Comparison of ENCODE assay signal across 22 cellular contexts in genomic region chrX:131572372-131573014, GRCh38. TPM values are rescaled to one million over a fixed set of nuclear protein-coding genes. Genes with fewer than 3 reads are reported as not detected.
"Had no signal": no experiment of that assay in that cellular context is flagged by ENCODE, and none has a peak within 500 bp of the region (broad histone marks: within the 10 kb centered on the region; RNA-seq: fewer than 3 reads in every experiment).

No MANE protein-coding gene starts in this region.

- H3K27me3 ChIP-seq: right atrium auricular region, transverse colon, vagina had no signal

- H3K9me3 ChIP-seq: breast epithelium, left ventricle myocardium inferior, transverse colon, vagina had no signal

- H3K4me3 ChIP-seq: breast epithelium, left ventricle myocardium inferior, right atrium auricular region, skin epidermis, transverse colon, vagina had no signal

- H3K4me3 Mint-ChIP-seq: activated B cell treated with CpG ODN at 0.5 μM for 24 hours; activated naive CD8-positive, alpha-beta T cell treated with anti-CD3 and anti-CD28 coated beads for 36 hours; natural killer cell had no signal

- H3K36me3 ChIP-seq: breast epithelium, left ventricle myocardium inferior, right atrium auricular region, transverse colon, vagina had no signal

- H3K4me1 Mint-ChIP-seq: activated B cell treated with CpG ODN at 0.5 μM for 24 hours; activated naive CD8-positive, alpha-beta T cell treated with anti-CD3 and anti-CD28 coated beads for 36 hours; natural killer cell had no signal

- H3K27ac ChIP-seq: breast epithelium, epithelial cell of prostate, left ventricle myocardium inferior, right atrium auricular region, skin epidermis, transverse colon, vagina had no signal

- H3K27ac Mint-ChIP-seq: activated B cell treated with CpG ODN at 0.5 μM for 24 hours; activated naive CD8-positive, alpha-beta T cell treated with anti-CD3 and anti-CD28 coated beads for 36 hours; natural killer cell had no signal

- DNase-seq: activated B cell treated with CpG ODN at 0.5 μM for 24 hours; activated CD4-positive, alpha-beta T cell treated with anti-CD3 and anti-CD28 coated beads for 48 hours; activated CD8-positive, alpha-beta memory T cell treated with anti-CD3 and anti-CD28 coated beads, Interleukin-2, amount 50 U/mL, for 48 hours; activated naive CD8-positive, alpha-beta T cell treated with anti-CD3 and anti-CD28 coated beads for 36 hours; cerebellar nuclear complex; dermis blood vessel endothelial cell; left ventricle myocardium inferior; natural killer cell; nucleus accumbens; stimulated activated CD4-positive, alpha-beta T cell treated with anti-CD3 and anti-CD28 coated beads, Interleukin-15, amount 100 ng/mL, for 24 hours; stimulated activated CD4-positive, alpha-beta T cell treated with anti-CD3 and anti-CD28 coated beads, Interleukin-4, amount 100 ng/mL, for 24 hours; stimulated activated naive CD4-positive, alpha-beta T cell; substantia nigra; transverse colon had no signal

- H3K9me3 Mint-ChIP-seq: activated B cell treated with CpG ODN at 0.5 μM for 24 hours; activated naive CD8-positive, alpha-beta T cell treated with anti-CD3 and anti-CD28 coated beads for 36 hours; natural killer cell had no signal

- H3K36me3 Mint-ChIP-seq: activated naive CD8-positive, alpha-beta T cell treated with anti-CD3 and anti-CD28 coated beads for 36 hours; natural killer cell had no signal

- ATAC-seq: natural killer cell had no signal

- H3K27me3 Mint-ChIP-seq: activated B cell treated with CpG ODN at 0.5 μM for 24 hours had no signal

- H3K4me1 ChIP-seq: breast epithelium, left ventricle myocardium inferior, right atrium auricular region, transverse colon, vagina had no signal

RNA-seq across cellular contexts. Expression of gene OR13H1, which starts 28.6 kb away (rescaled TPM):
- total RNA-seq: activated B cell treated with CpG ODN at 0.5 μM for 24 hours; activated naive CD8-positive, alpha-beta T cell treated with anti-CD3 and anti-CD28 coated beads for 36 hours; breast epithelium; dermis blood vessel endothelial cell; left ventricle myocardium inferior; mucosa of gallbladder; natural killer cell; posterior vena cava; right atrium auricular region; T-helper 2 cell treated with Interferon-gamma antibody and Interleukin-4, amounts not matched to agents 100 ng/mL and 5 ng/mL, for 36 hours; transverse colon; vagina had no signal
